Comparison of ENCODE assay signal across 2 cellular contexts in genomic region chr1:169457443-169457842, GRCh38.
TF ChIP-seq lines count a peak whose summit lies in the region.

No MANE protein-coding gene starts in this region.

TF ChIP-seq in HepG2, 621 proteins besides CTCF, POLR2A, EP300 and RAD21:
- TF ChIP-seq NCOA5 (CRISPR knock-in tag; IDR thresholded peaks at IDR 0.05) (no peak), E2F5 (CRISPR knock-in tag; conservative IDR thresholded peaks at IDR 0.05) (no peak), ZFP82 (CRISPR knock-in tag; IDR thresholded peaks at IDR 0.05; ENCODE audit: borderline replicate concordance) (peak; percentile 63; the same call in 1 of the 2 replicates), TBP (CRISPR knock-in tag; IDR thresholded peaks at IDR 0.05) (no peak)

TF ChIP-seq in K562, 482 proteins besides CTCF, POLR2A, EP300 and RAD21:
- TF ChIP-seq CBFB (CRISPR knock-in tag; IDR thresholded peaks at IDR 0.05), result no peak
- no peak for TF ChIP-seq ZNF696 (CRISPR knock-in tag; conservative IDR thresholded peaks at IDR 0.05)
- TF ChIP-seq HDAC6 (IDR thresholded peaks at IDR 0.05; ENCODE audit: low read depth, low read length), result no peak
- no peak for TF ChIP-seq NELFE (IDR thresholded peaks at IDR 0.05; ENCODE audit: insufficient read depth, insufficient read length)
- TF ChIP-seq U2AF2 (optimal IDR thresholded peaks at IDR 0.05; ENCODE audit: low read depth, low read length), result no peak
- no peak for TF ChIP-seq RBFOX2 (IDR thresholded peaks at IDR 0.05; ENCODE audit: low read depth, low read length)
- no peak for TF ChIP-seq ZBTB43 (CRISPR knock-in tag; IDR thresholded peaks at IDR 0.05)
- no peak for TF ChIP-seq ZZZ3 (IDR thresholded peaks at IDR 0.05)
- no peak for TF ChIP-seq KLF16 (IDR thresholded peaks at IDR 0.05)
- TF ChIP-seq ZNF280A (IDR thresholded peaks at IDR 0.05; ENCODE audit: low read depth, partially characterized antibody), result peak; percentile 46
- TF ChIP-seq RBM25 (IDR thresholded peaks at IDR 0.05; ENCODE audit: low read depth, low read length, severe bottlenecking), result peak; percentile 86
- no peak for TF ChIP-seq ELK3 (CRISPR knock-in tag; IDR thresholded peaks at IDR 0.05)
- TF ChIP-seq RREB1 (CRISPR knock-in tag; IDR thresholded peaks at IDR 0.05), result no peak
- TF ChIP-seq KDM2B (CRISPR knock-in tag; IDR thresholded peaks at IDR 0.05), result no peak
- TF ChIP-seq CCAR2 (IDR thresholded peaks at IDR 0.05; ENCODE audit: low read depth, low read length), result no peak
- TF ChIP-seq MBD1 (CRISPR knock-in tag; IDR thresholded peaks at IDR 0.05), result no peak
- no peak for TF ChIP-seq ZC3H4 (CRISPR knock-in tag; IDR thresholded peaks at IDR 0.05; ENCODE audit: borderline replicate concordance)
- TF ChIP-seq TRIM28 (IDR thresholded peaks at IDR 0.05), result no peak
- TF ChIP-seq ETS1 (conservative IDR thresholded peaks at IDR 0.05; ENCODE audit: control insufficient read depth, low read depth, low read length), result no peak
- TF ChIP-seq HNRNPH1 (optimal IDR thresholded peaks at IDR 0.05; ENCODE audit: low read depth, low read length), result no peak
- no peak for TF ChIP-seq PCBP1 (IDR thresholded peaks at IDR 0.05; ENCODE audit: low read depth, low read length, poor library complexity, severe bottlenecking)
- peak in 1 of 2 experiments; percentile 73; a peak in 2 of 3 replicates for TF ChIP-seq CBX3 (IDR thresholded peaks at IDR 0.05; ENCODE audit: borderline replicate concordance in 1 of 2, low read length in 2 of 2)
- TF ChIP-seq SP2 (IDR thresholded peaks at IDR 0.05; ENCODE audit: extremely low read depth, low read depth, low read length, poor library complexity, severe bottlenecking), result no peak
- TF ChIP-seq GABPA (tag; conservative IDR thresholded peaks at IDR 0.05; ENCODE audit: low read depth), result no peak
- TF ChIP-seq RUNX1 (IDR thresholded peaks at IDR 0.05; ENCODE audit: low read depth), result no peak
- no peak for TF ChIP-seq KLF10 (CRISPR knock-in tag; IDR thresholded peaks at IDR 0.05)
